ENCODE assay signal across 17 cellular contexts in the genomic region with DNA sequence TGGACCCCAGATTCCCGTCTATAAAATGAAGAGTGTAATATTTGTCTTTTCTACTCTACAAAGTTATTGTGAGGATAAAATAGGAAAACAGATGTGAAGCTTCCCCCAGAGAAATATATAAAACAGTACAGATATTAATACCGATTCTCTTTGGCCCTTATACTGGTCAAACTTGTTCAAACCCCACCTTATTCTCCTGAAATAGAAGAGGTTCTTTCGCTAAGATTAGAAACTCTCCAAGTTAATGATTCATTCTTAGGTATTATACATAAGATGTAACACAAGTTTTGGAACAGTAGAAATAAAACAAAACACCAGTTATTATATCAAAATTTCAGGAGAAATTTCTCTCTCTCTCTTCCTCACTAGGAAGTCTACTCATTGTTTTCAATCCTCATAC.
DNase-seq lines count a peak whose midpoint lies in the region; ATAC-seq and TF ChIP-seq lines count a peak whose summit lies in the region.
"Had no signal": no experiment of that assay in that cellular context is flagged by ENCODE, and none has a peak within 500 bp of the region (broad histone marks: within the 10 kb centered on the region; RNA-seq: fewer than 3 reads in every experiment).

No MANE protein-coding gene starts in this region.

- no peak for DNase-seq in stomach
- DNase-seq in MM.1S, result no peak
- DNase-seq in globus pallidus (ENCODE audit: low spot score), result no peak
- no peak for DNase-seq in sciatic nerve (ENCODE audit: low spot score)
- DNase-seq: ACHN; C1 segment of cervical spinal cord; CD8-positive, alpha-beta memory T cell; GOT3; NCI-H1417 treated with DMSO at 0.1 percent for 48 hours; NCI-H1930; NCI-H345; NCI-H524 treated with DMSO at 0.1 percent for 48 hours had no signal

- H3F3A ChIP-seq in MM.1S (ENCODE audit: insufficient read depth, low read length), result no peaks in the 10 kb centered on the region

- no peak for ATAC-seq in gastroesophageal sphincter
- no peak for ATAC-seq in HG03520 (IDR thresholded peaks at IDR 0.05; ENCODE audit: unreplicated experiment)
- no peak for ATAC-seq in sciatic nerve

- no peaks in the 10 kb centered on the region for H3K9me2 ChIP-seq in MM.1S (replicated peaks; ENCODE audit: insufficient read depth, low read length)

- H4K20me1 ChIP-seq in MM.1S (ENCODE audit: insufficient read depth, low read length), result no peaks in the 10 kb centered on the region

- H3K4me1 ChIP-seq in gastroesophageal sphincter (peaks cover 0 to 34% (median 4%) of the 10 kb centered on the region in 3 donors), muscle layer of colon (ENCODE audit: insufficient read depth, low read length) (peaks cover 23% of the 10 kb centered on the region), stomach (peaks cover 0 to 15% (median 2%) of the 10 kb centered on the region in 4 donors), MM.1S (ENCODE audit: low read length) (no peaks in the 10 kb centered on the region)

- H3K4me2 ChIP-seq in MM.1S (ENCODE audit: low read depth, low read length), result no peak overlapping the region
- H3K4me2 ChIP-seq: PC-9 had no signal

- H3K27ac ChIP-seq in gastroesophageal sphincter, result peak overlapping the region; percentile 44 to 71 (median 58)
- peak overlapping the region; percentile 53 for H3K27ac ChIP-seq in muscle layer of colon (ENCODE audit: low read depth, low read length)
- H3K27ac ChIP-seq in stomach, result peak overlapping the region in 3 of 5 donors; percentile 17 to 60 (median 41)
- H3K27ac ChIP-seq in MM.1S (ENCODE audit: low read length), result no peak overlapping the region
- H3K27ac ChIP-seq: PC-9, RWPE1 had no signal

- WGBS in gastroesophageal sphincter (ENCODE audit: low coverage in 1 of 2), 2 donors, result 22 to 44% methylated on average over 3 of the region's 3 CpGs
- 34 to 42% (median 40%) methylated on average over 3 of the region's 3 CpGs for WGBS in stomach, 5 donors

- no peak overlapping the region for H2AFZ ChIP-seq in MM.1S (ENCODE audit: low read length)
- H2AFZ ChIP-seq: PC-9 had no signal

- no peak for TF ChIP-seq CTCF in gastroesophageal sphincter (IDR thresholded peaks at IDR 0.05)
- TF ChIP-seq CTCF in stomach (IDR thresholded peaks at IDR 0.05), result no peak
- TF ChIP-seq CTCF in MM.1S (IDR thresholded peaks at IDR 0.05; ENCODE audit: low read length), result no peak

- no peak overlapping the region for H3K4me3 ChIP-seq in gastroesophageal sphincter
- no peak overlapping the region for H3K4me3 ChIP-seq in muscle layer of colon (ENCODE audit: low read depth in 1 of 2, low read length in 2 of 2)
- no peak overlapping the region for H3K4me3 ChIP-seq in stomach
- no peak overlapping the region for H3K4me3 ChIP-seq in MM.1S (ENCODE audit: low read length)
- H3K4me3 ChIP-seq: PC-9 had no signal

- no peak for TF ChIP-seq POLR2A in gastroesophageal sphincter (IDR thresholded peaks at IDR 0.05)
- no peak for TF ChIP-seq POLR2A in stomach (IDR thresholded peaks at IDR 0.05)

- H3K9ac ChIP-seq in muscle layer of colon (ENCODE audit: low read length) (no peak overlapping the region), MM.1S (ENCODE audit: low read length) (no peak overlapping the region)

- no peaks in the 10 kb centered on the region for H3K9me3 ChIP-seq in gastroesophageal sphincter
- no peaks in the 10 kb centered on the region for H3K9me3 ChIP-seq in muscle layer of colon (ENCODE audit: low read length)
- H3K9me3 ChIP-seq in stomach, result no peaks in the 10 kb centered on the region
- H3K9me3 ChIP-seq in MM.1S (replicated peaks; ENCODE audit: insufficient read depth, low read length), result no peaks in the 10 kb centered on the region

- intact Hi-C loops in stomach (cut with DNase I; ENCODE audit: low total_unique reads) (no loop called here), sciatic nerve (cut with DNase I) (no loop called here)

- no peaks in the 10 kb centered on the region for H3K36me3 ChIP-seq in gastroesophageal sphincter
- no peaks in the 10 kb centered on the region for H3K36me3 ChIP-seq in muscle layer of colon (ENCODE audit: insufficient read depth, low read length)
- no peaks in the 10 kb centered on the region for H3K36me3 ChIP-seq in stomach
- H3K36me3 ChIP-seq in MM.1S (replicated peaks; ENCODE audit: insufficient read depth, low read length), result no peaks in the 10 kb centered on the region

- H3K79me2 ChIP-seq in MM.1S (ENCODE audit: low read length), result no peaks in the 10 kb centered on the region

- H3K27me3 ChIP-seq in gastroesophageal sphincter, result no peaks in the 10 kb centered on the region
- H3K27me3 ChIP-seq in muscle layer of colon (ENCODE audit: control insufficient read depth in 1 of 2, insufficient read depth in 2 of 2, low read length in 2 of 2), result no peaks in the 10 kb centered on the region
- H3K27me3 ChIP-seq in stomach, result no peaks in the 10 kb centered on the region
- H3K27me3 ChIP-seq in MM.1S (replicated peaks; ENCODE audit: insufficient read depth, low read length), result no peaks in the 10 kb centered on the region

- TF ChIP-seq EP300 in gastroesophageal sphincter (IDR thresholded peaks at IDR 0.05), result no peak
- no peak for TF ChIP-seq EP300 in stomach (IDR thresholded peaks at IDR 0.05)
